In genomic region chr9:98081477-98082219, GRCh38 we compare ENCODE assay signal across 10 cellular contexts. TPM values are rescaled to one million over a fixed set of nuclear protein-coding genes. Genes with fewer than 3 reads are reported as not detected.
DNase-seq lines count a peak whose midpoint lies in the region; ATAC-seq and TF ChIP-seq lines count a peak whose summit lies in the region.
"Had no signal": no experiment of that assay in that cellular context is flagged by ENCODE, and none has a peak within 500 bp of the region (broad histone marks: within the 10 kb centered on the region; RNA-seq: fewer than 3 reads in every experiment).

No MANE protein-coding gene starts in this region.

- H3K4me1 Mint-ChIP-seq in natural killer cell treated with Interleukin-12 subunit alpha and Interleukin-12 subunit beta and Interleukin-15 and Interleukin-18, amount 100 ng/mL, for 72 hours (ENCODE audit: low read depth in 2 of 2): peaks cover 16 to 20% of the 10 kb centered on the region in 2 donors
- peaks cover 16 to 27% of the 10 kb centered on the region in 2 donors for H3K4me1 Mint-ChIP-seq in natural killer cell
- H3K4me1 Mint-ChIP-seq in activated naive CD4-positive, alpha-beta T cell treated with anti-CD3 and anti-CD28 coated beads, Interleukin-2, amount 50 U/mL, for 24 hours: peaks cover 68% of the 10 kb centered on the region

- TF ChIP-seq CTCF in natural killer cell (IDR thresholded peaks at IDR 0.05): no peak
- no peak for TF ChIP-seq CTCF in lower lobe of right lung (IDR thresholded peaks at IDR 0.05)

- H3K4me3 ChIP-seq in lower lobe of right lung (no peak overlapping the region), aorta (ENCODE audit: low read length in 2 of 2) (no peak overlapping the region)

- intact Hi-C loops in natural killer cell (cut with micrococcal nuclease) (no loop called here), lower lobe of right lung (cut with DNase I) (no loop called here), aorta (cut with DNase I) (no loop called here)

- peak; percentile 80 to 84 for ATAC-seq in natural killer cell treated with Interleukin-12 subunit alpha and Interleukin-12 subunit beta and Interleukin-15 and Interleukin-18, amount 100 ng/mL, for 72 hours
- ATAC-seq in natural killer cell (no peak), lower lobe of right lung (peak; percentile 66 to 70), aorta (ENCODE audit: low FRiP score) (peak; percentile 47), GM18511 (IDR thresholded peaks at IDR 0.05; ENCODE audit: unreplicated experiment) (no peak)

- peak overlapping the region; percentile 12 for H3K4me3 Mint-ChIP-seq in natural killer cell treated with Interleukin-12 subunit alpha and Interleukin-12 subunit beta and Interleukin-15 and Interleukin-18, amount 100 ng/mL, for 72 hours
- H3K4me3 Mint-ChIP-seq in natural killer cell: no peak overlapping the region
- peak overlapping the region; percentile 36 for H3K4me3 Mint-ChIP-seq in activated naive CD4-positive, alpha-beta T cell treated with anti-CD3 and anti-CD28 coated beads, Interleukin-2, amount 50 U/mL, for 24 hours

- H3K36me3 ChIP-seq in lower lobe of right lung (peaks cover 89% of the 10 kb centered on the region), aorta (ENCODE audit: control insufficient read depth in 1 of 2, insufficient read depth in 2 of 2, low read length in 1 of 2) (peaks cover 7 to 8% of the 10 kb centered on the region in 2 donors)

- no peaks in the 10 kb centered on the region for H3K27me3 Mint-ChIP-seq in natural killer cell treated with Interleukin-12 subunit alpha and Interleukin-12 subunit beta and Interleukin-15 and Interleukin-18, amount 100 ng/mL, for 72 hours
- no peaks in the 10 kb centered on the region for H3K27me3 Mint-ChIP-seq in natural killer cell (ENCODE audit: low read depth in 2 of 2)
- no peaks in the 10 kb centered on the region for H3K27me3 Mint-ChIP-seq in activated naive CD4-positive, alpha-beta T cell treated with anti-CD3 and anti-CD28 coated beads, Interleukin-2, amount 50 U/mL, for 24 hours

- peaks cover 21% of the 10 kb centered on the region for H3K36me3 Mint-ChIP-seq in natural killer cell treated with Interleukin-12 subunit alpha and Interleukin-12 subunit beta and Interleukin-15 and Interleukin-18, amount 100 ng/mL, for 72 hours
- no peaks in the 10 kb centered on the region for H3K36me3 Mint-ChIP-seq in natural killer cell
- peaks cover 20% of the 10 kb centered on the region for H3K36me3 Mint-ChIP-seq in activated naive CD4-positive, alpha-beta T cell treated with anti-CD3 and anti-CD28 coated beads, Interleukin-2, amount 50 U/mL, for 24 hours

- H3K9me3 Mint-ChIP-seq in natural killer cell treated with Interleukin-12 subunit alpha and Interleukin-12 subunit beta and Interleukin-15 and Interleukin-18, amount 100 ng/mL, for 72 hours: no peaks in the 10 kb centered on the region
- no peaks in the 10 kb centered on the region for H3K9me3 Mint-ChIP-seq in natural killer cell
- no peaks in the 10 kb centered on the region for H3K9me3 Mint-ChIP-seq in activated naive CD4-positive, alpha-beta T cell treated with anti-CD3 and anti-CD28 coated beads, Interleukin-2, amount 50 U/mL, for 24 hours

- WGBS in aorta, 2 donors: 82 to 83% methylated on average over 6 of the region's 6 CpGs

- H3K9me3 ChIP-seq in lower lobe of right lung (no peaks in the 10 kb centered on the region), aorta (ENCODE audit: control insufficient read depth, low read length) (no peaks in the 10 kb centered on the region)
- H3K9me3 ChIP-seq: BLaER1 treated with 17β-estradiol and CSF1 and Interleukin-3, amounts not matched to agents 10 nM and 100 nM had no signal

- peak overlapping the region; percentile 15 to 75 for H3K27ac Mint-ChIP-seq in natural killer cell treated with Interleukin-12 subunit alpha and Interleukin-12 subunit beta and Interleukin-15 and Interleukin-18, amount 100 ng/mL, for 72 hours
- no peak overlapping the region for H3K27ac Mint-ChIP-seq in natural killer cell
- H3K27ac Mint-ChIP-seq in activated naive CD4-positive, alpha-beta T cell treated with anti-CD3 and anti-CD28 coated beads, Interleukin-2, amount 50 U/mL, for 24 hours: peak overlapping the region; percentile 77

- H3K27me3 ChIP-seq in lower lobe of right lung (ENCODE audit: low read depth) (no peaks in the 10 kb centered on the region), aorta (ENCODE audit: control insufficient read depth in 1 of 2, insufficient read depth in 2 of 2, low read length in 1 of 2) (no peaks in the 10 kb centered on the region)
- H3K27me3 ChIP-seq: BLaER1 treated with 17β-estradiol and CSF1 and Interleukin-3, amounts not matched to agents 10 nM and 100 nM had no signal

- H3K4me1 ChIP-seq in lower lobe of right lung: peaks cover 10% of the 10 kb centered on the region
- H3K4me1 ChIP-seq in aorta (ENCODE audit: control insufficient read depth in 1 of 2, insufficient read depth in 2 of 2, low read length in 2 of 2): no peaks in the 10 kb centered on the region

- H3K27ac ChIP-seq in lower lobe of right lung: peak overlapping the region; percentile 22
- no peak overlapping the region for H3K27ac ChIP-seq in aorta (ENCODE audit: low read depth in 1 of 2, low read length in 2 of 2)

- DNase-seq in natural killer cell treated with Interleukin-12 subunit alpha and Interleukin-12 subunit beta and Interleukin-15 and Interleukin-18, amount 100 ng/mL, for 72 hours (ENCODE audit: low spot score): peak; percentile 62
- DNase-seq in natural killer cell: no peak
- DNase-seq in lower lobe of right lung: peak; percentile 64
- DNase-seq in aorta: no peak
- no peak for DNase-seq in germinal center (ENCODE audit: low spot score)
- DNase-seq in ureter (ENCODE audit: low spot score): no peak
- DNase-seq: MM.1S had no signal

RNA-seq across cellular contexts. Expression of gene NANS, which starts 25.1 kb away (rescaled TPM):
- 10 to 100 TPM; 41.2 to 72.9 TPM for total RNA-seq in natural killer cell treated with Interleukin-12 subunit alpha and Interleukin-12 subunit beta and Interleukin-15 and Interleukin-18, amount 100 ng/mL, for 72 hours
- total RNA-seq in natural killer cell: 10 to 100 TPM; 30.7 to 36.8 (median 34.1) TPM
- 61.9 TPM for total RNA-seq in lower lobe of right lung
- total RNA-seq in aorta: 10 to 100 TPM; 40.8 to 47.3 TPM
- 10 to 100 TPM; 39.2 to 57.1 TPM for polyA plus RNA-seq in aorta
- total RNA-seq in ureter: 43.7 TPM

RNA-seq across cellular contexts. Expression of gene TRIM14, which starts 37.4 kb away (rescaled TPM):
- 10 to 100 TPM; 29.4 to 49.0 TPM for total RNA-seq in natural killer cell treated with Interleukin-12 subunit alpha and Interleukin-12 subunit beta and Interleukin-15 and Interleukin-18, amount 100 ng/mL, for 72 hours
- total RNA-seq in natural killer cell (10 to 100 TPM; 45.1 to 66.5 (median 65.3) TPM), lower lobe of right lung (82.5 TPM), aorta (10 to 100 TPM in 1 of 2 donors, 1 to 10 TPM in 1; 8.5 to 17.6 TPM), ureter (66.9 TPM)
- polyA plus RNA-seq in aorta: 1 to 10 TPM; 1.5 to 5.6 TPM

Comparison
In these comparisons a context has a peak if more than half of its experiments do, and no peak if none do; other contexts are left out.
1. ATAC-seq: peak in natural killer cell treated with Interleukin-12 subunit alpha and Interleukin-12 subunit beta and Interleukin-15 and Interleukin-18, amount 100 ng/mL, for 72 hours (2 of 2), lower lobe of right lung (2 of 2) and aorta (single experiment); none in natural killer cell (0 of 3) and GM18511 (single experiment).
2. DNase-seq: peak in natural killer cell treated with Interleukin-12 subunit alpha and Interleukin-12 subunit beta and Interleukin-15 and Interleukin-18, amount 100 ng/mL, for 72 hours (single experiment) and lower lobe of right lung (single experiment); none in natural killer cell (single experiment), aorta (0 of 2), germinal center (single experiment) and ureter (single experiment).
3. H3K27ac Mint-ChIP-seq: peak in natural killer cell treated with Interleukin-12 subunit alpha and Interleukin-12 subunit beta and Interleukin-15 and Interleukin-18, amount 100 ng/mL, for 72 hours (2 of 2) and activated naive CD4-positive, alpha-beta T cell treated with anti-CD3 and anti-CD28 coated beads, Interleukin-2, amount 50 U/mL, for 24 hours (single experiment); none in natural killer cell (0 of 2).